Comparison of ENCODE assay signal across 11 cellular contexts in the genomic region with DNA sequence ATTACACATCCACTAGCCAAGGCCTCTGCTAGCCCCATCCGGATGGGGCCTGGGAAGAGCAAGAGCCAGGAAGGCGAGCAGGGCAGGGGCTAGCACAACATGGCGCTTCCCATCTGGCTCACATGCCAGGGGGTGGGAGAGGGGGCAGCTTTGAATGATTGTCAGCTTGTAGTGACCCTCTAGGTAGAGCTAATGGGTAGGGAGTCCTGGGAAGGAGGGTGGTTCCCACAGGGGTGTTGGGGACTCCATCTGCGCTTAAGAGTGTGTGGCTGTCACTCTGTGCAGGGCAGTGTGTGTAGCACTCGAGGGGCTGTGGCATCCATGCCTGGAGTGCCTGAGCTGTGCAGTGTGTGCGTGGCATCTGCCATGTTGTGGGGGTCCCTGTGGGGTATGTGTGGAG. TPM values are rescaled to one million over a fixed set of nuclear protein-coding genes. Genes with fewer than 3 reads are reported as not detected.
DNase-seq lines count a peak whose midpoint lies in the region; FAIRE-seq and TF ChIP-seq lines count a peak whose summit lies in the region.
"Had no signal": no experiment of that assay in that cellular context is flagged by ENCODE, and none has a peak within 500 bp of the region (broad histone marks: within the 10 kb centered on the region; RNA-seq: fewer than 3 reads in every experiment).

No MANE protein-coding gene starts in this region.

- H3K27me3 ChIP-seq in MG63, result no peaks in the 10 kb centered on the region
- no peaks in the 10 kb centered on the region for H3K27me3 ChIP-seq in esophagus muscularis mucosa
- H3K27me3 ChIP-seq in osteoblast (ENCODE audit: insufficient read depth, low read length), result no peaks in the 10 kb centered on the region
- peaks cover 2 to 10% of the 10 kb centered on the region in 2 donors for H3K27me3 ChIP-seq in small intestine (ENCODE audit: control insufficient read depth in 2 of 2, insufficient read depth in 2 of 2, low read length in 2 of 2)

- H3K36me3 ChIP-seq in MG63 (peaks cover 36% of the 10 kb centered on the region), esophagus muscularis mucosa (peaks cover 0 to under 1% (median under 1%) of the 10 kb centered on the region in 4 donors), osteoblast (ENCODE audit: insufficient read depth, low read length) (peaks cover 5% of the 10 kb centered on the region), small intestine (ENCODE audit: control insufficient read depth in 2 of 2, insufficient read depth in 2 of 2, low read length in 2 of 2) (no peaks in the 10 kb centered on the region)

- TF ChIP-seq EP300 in esophagus muscularis mucosa (IDR thresholded peaks at IDR 0.05), result no peak

- H3K79me2 ChIP-seq in osteoblast (ENCODE audit: insufficient read depth, low read length), result peaks cover 94% of the 10 kb centered on the region

- H3K27ac ChIP-seq in esophagus muscularis mucosa (replicated peaks in 1 of 4) (peak overlapping the region; percentile 63 to 82 (median 74)), osteoblast (ENCODE audit: low read depth, low read length) (peak overlapping the region; percentile 91), small intestine (ENCODE audit: low read depth in 1 of 2, low read length in 1 of 2) (peak overlapping the region in 1 of 2 donors; percentile 77)

- peaks cover 43% of the 10 kb centered on the region for H4K20me1 ChIP-seq in osteoblast (ENCODE audit: insufficient read depth, low read length)

- TF ChIP-seq CTCF in AG10803 (conservative IDR thresholded peaks at IDR 0.05; ENCODE audit: low read length) (no peak), esophagus muscularis mucosa (IDR thresholded peaks at IDR 0.05) (no peak), osteoblast (IDR thresholded peaks at IDR 0.05; ENCODE audit: extremely low read depth, low read depth, low read length) (no peak)

- H3K9me3 ChIP-seq in MG63 (no peaks in the 10 kb centered on the region), esophagus muscularis mucosa (no peaks in the 10 kb centered on the region), osteoblast (ENCODE audit: low read depth, low read length) (no peaks in the 10 kb centered on the region), small intestine (ENCODE audit: control insufficient read depth, low read depth) (no peaks in the 10 kb centered on the region)

- no peak for TF ChIP-seq POLR2A in esophagus muscularis mucosa (IDR thresholded peaks at IDR 0.05; ENCODE audit: low read depth)

- WGBS in esophagus muscularis mucosa, result 86% methylated on average over 5 of the region's 6 CpGs
- 80 to 91% (median 87%) methylated on average over 6 of the region's 6 CpGs for WGBS in small intestine, 3 donors

- intact Hi-C loops in esophagus muscularis mucosa (cut with DNase I), result no loop called here

- no peak for FAIRE-seq in small intestine (lab: Jason Lieb, UNC)

- DNase-seq in AG10803 (ENCODE audit: low read depth) (no peak), MG63 (no peak), esophagus muscularis mucosa (ENCODE audit: extremely low spot score) (no peak), osteoblast (ENCODE audit: insufficient read length, low spot score, missing footprints) (peak; percentile 71), NCI-H2107 treated with DMSO at 0.1 percent for 48 hours (lab: John Stamatoyannopoulos, UW; ENCODE audit: unreplicated experiment) (no peak), NCI-H1694 treated with DMSO at 0.1 percent for 48 hours (lab: John Stamatoyannopoulos, UW) (no peak), AG20443 (ENCODE audit: low spot score) (no peak), small intestine (no peak)
- DNase-seq: DMS79, hippocampal formation had no signal

- H3K4me2 ChIP-seq in osteoblast (ENCODE audit: insufficient read depth, low read length), result peak overlapping the region; percentile 71

- H3K4me3 ChIP-seq in AG10803 (ENCODE audit: low read length) (peak overlapping the region; percentile 70), MG63 (peak overlapping the region; percentile 20; the same call in 1 of the 2 replicates), esophagus muscularis mucosa (peak overlapping the region in 1 of 4 donors; percentile 50), osteoblast (ENCODE audit: insufficient read depth, low read length) (peak overlapping the region; percentile 64), small intestine (ENCODE audit: low read depth in 1 of 2, low read length in 2 of 2) (no peak overlapping the region)

- no peak overlapping the region for H2AFZ ChIP-seq in osteoblast (ENCODE audit: low read length)

- H3K4me1 ChIP-seq in esophagus muscularis mucosa (peaks cover 86 to 92% (median 90%) of the 10 kb centered on the region in 4 donors), osteoblast (ENCODE audit: insufficient read depth, low read length) (peaks cover 81% of the 10 kb centered on the region), small intestine (ENCODE audit: control insufficient read depth in 2 of 2, insufficient read depth in 1 of 2, low read depth in 1 of 2, low read length in 1 of 2) (no peaks in the 10 kb centered on the region)

RNA-seq across cellular contexts. Expression of gene ARHGAP23, which starts 24.5 kb away (rescaled TPM):
- total RNA-seq in MG63 (2014; rRNA removed; shearing (Covaris generic); ENCODE audit: low replicate concordance), result 19.4 and 34.6 TPM in 2 replicates
- 100 to 1,000 TPM in 2 of 4 donors, 10 to 100 TPM in 2; 58.6 to 150 (median 104) TPM for total RNA-seq in esophagus muscularis mucosa
- total RNA-seq in osteoblast, result 47.0 and 49.8 TPM in 2 replicates
- 10 to 100 TPM in 1 of 3 donors, 1 to 10 TPM in 1, under 1 TPM in 1; 0.89 to 10.4 (median 1.1) TPM for polyA plus RNA-seq in small intestine
- polyA plus RNA-seq: IgD-negative memory B cell had no signal

Comparison
In these comparisons a context has a peak if more than half of its experiments do, and no peak if none do; other contexts are left out.
1. H3K4me3 ChIP-seq: peak in AG10803 (single experiment), MG63 (single experiment) and osteoblast (single experiment); none in small intestine (0 of 2).